ENCODE assay signal across 27 cellular contexts in the genomic region with DNA sequence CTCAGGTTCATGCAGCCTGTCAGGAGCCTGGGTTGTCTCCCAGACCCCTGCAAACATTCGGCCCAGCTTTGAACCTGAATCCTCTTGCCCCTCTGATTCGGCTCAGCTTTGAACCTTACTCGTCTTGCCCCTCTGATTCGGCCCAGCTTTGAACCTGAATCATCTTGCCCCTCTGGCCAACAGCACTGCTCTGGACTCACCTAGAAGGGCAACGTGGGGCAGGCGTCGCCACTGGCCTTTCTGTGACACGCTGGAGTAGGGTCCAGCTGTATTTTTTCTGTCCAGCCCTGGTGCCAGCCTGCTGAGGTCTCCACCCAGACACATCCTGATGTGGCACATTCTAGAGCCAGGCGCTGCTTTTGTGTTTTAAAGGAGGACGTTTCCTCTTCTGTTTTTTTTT. TPM values are rescaled to one million over a fixed set of nuclear protein-coding genes. Genes with fewer than 3 reads are reported as not detected.
A peak's percentile ranks its signal among the peaks of the same experiment; 100 is the strongest.
DNase-seq lines count a peak whose midpoint lies in the region; TF ChIP-seq lines count a peak whose summit lies in the region.
"Had no signal": no experiment of that assay in that cellular context is flagged by ENCODE, and none has a peak within 500 bp of the region (broad histone marks: within the 10 kb centered on the region; RNA-seq: fewer than 3 reads in every experiment).

No MANE protein-coding gene starts in this region.

- H3K79me2 ChIP-seq in mammary epithelial cell (ENCODE audit: insufficient read depth, low read length) (no peaks in the 10 kb centered on the region), parathyroid adenoma (no peaks in the 10 kb centered on the region)

- BruUV-seq in mammary epithelial cell (replicated peaks; lab: Mats Ljungman, UMichigan), result no TSS peak

- H3K4me1 ChIP-seq in breast epithelium, result peaks cover 0 to 8% of the 10 kb centered on the region in 2 donors
- H3K4me1 ChIP-seq in mammary epithelial cell (ENCODE audit: insufficient read depth, low read length), result no peaks in the 10 kb centered on the region
- peaks cover 0 to 9% of the 10 kb centered on the region in 2 donors for H3K4me1 ChIP-seq in right atrium auricular region
- peaks cover 20% of the 10 kb centered on the region for H3K4me1 ChIP-seq in parathyroid adenoma
- no peaks in the 10 kb centered on the region for H3K4me1 ChIP-seq in uterus
- H3K4me1 ChIP-seq: ascending aorta, gastroesophageal sphincter, tibial nerve had no signal

- H3K9me3 ChIP-seq in breast epithelium (no peaks in the 10 kb centered on the region), mammary epithelial cell (replicated peaks; ENCODE audit: insufficient read depth, low read length) (no peaks in the 10 kb centered on the region), right atrium auricular region (no peaks in the 10 kb centered on the region), parathyroid adenoma (ENCODE audit: control insufficient read depth, low read length) (no peaks in the 10 kb centered on the region), uterus (no peaks in the 10 kb centered on the region)
- H3K9me3 ChIP-seq: ascending aorta, gastroesophageal sphincter, MG63 had no signal

- in situ Hi-C loops in mammary epithelial cell (cut with MboI; ENCODE audit: low sequenced_read_pairs in 2 of 2), result no loop called here

- intact Hi-C loops in breast epithelium (cut with DNase I; ENCODE audit: low total_unique reads) (no loop called here), mammary epithelial cell (cut with micrococcal nuclease) (no loop called here), uterus (cut with DNase I; ENCODE audit: low total_unique reads) (no loop called here)

- H3K4me3 ChIP-seq in breast epithelium (no peak overlapping the region), mammary epithelial cell (replicated peaks in 1 of 3; ENCODE audit: insufficient read depth in 1 of 3, low read depth in 2 of 3, low read length in 3 of 3) (no peak overlapping the region), right atrium auricular region (no peak overlapping the region), parathyroid adenoma (ENCODE audit: low read depth, low read length) (no peak overlapping the region), uterus (no peak overlapping the region)
- H3K4me3 ChIP-seq: ascending aorta, gastroesophageal sphincter, MG63, skin epidermis, tibial nerve had no signal

- H3K27me3 ChIP-seq in breast epithelium, result no peaks in the 10 kb centered on the region
- H3K27me3 ChIP-seq in mammary epithelial cell (ENCODE audit: insufficient read depth, low read length), result peaks cover 2% of the 10 kb centered on the region
- no peaks in the 10 kb centered on the region for H3K27me3 ChIP-seq in right atrium auricular region
- H3K27me3 ChIP-seq in parathyroid adenoma (ENCODE audit: control insufficient read depth, insufficient read depth, low read length), result no peaks in the 10 kb centered on the region
- no peaks in the 10 kb centered on the region for H3K27me3 ChIP-seq in uterus
- H3K27me3 ChIP-seq: ascending aorta, gastroesophageal sphincter, tibial nerve had no signal

- TF ChIP-seq CTCF in breast epithelium (IDR thresholded peaks at IDR 0.05), result no peak
- no peak for TF ChIP-seq CTCF in mammary epithelial cell (conservative IDR thresholded peaks at IDR 0.05 in 1 of 2, IDR thresholded peaks at IDR 0.05 in 1 of 2; ENCODE audit: extremely low read depth in 1 of 2, insufficient read depth in 1 of 2, low read depth in 1 of 2, low read length in 2 of 2)
- no peak for TF ChIP-seq CTCF in right atrium auricular region (IDR thresholded peaks at IDR 0.05)
- TF ChIP-seq CTCF in parathyroid adenoma (IDR thresholded peaks at IDR 0.05), result no peak
- no peak for TF ChIP-seq CTCF in uterus (IDR thresholded peaks at IDR 0.05)

- 76% methylated on average over 7 of the region's 10 CpGs for WGBS in mammary epithelial cell (ENCODE audit: low coverage, missing lambda C conversion rate)

- DNase-seq in breast epithelium (ENCODE audit: low spot score in 2 of 2) (no peak), mammary epithelial cell (no peak), right atrium auricular region (ENCODE audit: low spot score) (peak; percentile 56), uterus (peak in 1 of 2 donors; percentile 28), dermis blood vessel endothelial cell (no peak), NCI-H2171 (lab: John Stamatoyannopoulos, UW) (no peak)
- no peak for DNase-seq in activated effector memory CD4-positive, alpha-beta T cell treated with anti-CD3 and anti-CD28 coated beads, Interleukin-2, amount 50 U/mL, for 16 hours
- DNase-seq: 8988T; activated CD4-positive, alpha-beta T cell treated with anti-CD3 and anti-CD28 coated beads for 1 hour; activated CD8-positive, alpha-beta memory T cell treated with anti-CD3 and anti-CD28 coated beads for 24 hours; activated T-cell treated with anti-CD3 and anti-CD28 coated beads, Interleukin-2, amount 50 U/mL, for 72 hours; AML-193; cerebellar nuclear complex; DMS79; effector CD4-positive, alpha-beta T cell; H9; kidney; MG63; NCI-H1417 treated with DMSO at 0.1 percent for 48 hours; NCI-H510A treated with DMSO at 0.1 percent for 48 hours; stimulated activated naive B cell treated with anti-CD40 and anti-IgM and Interleukin-4, amounts not matched to agents 10 μg/mL and 1 μg/mL and 100 μg/mL, for 72 hours; T1000 had no signal

- no peak overlapping the region for H2AFZ ChIP-seq in mammary epithelial cell (ENCODE audit: low read depth, low read length)
- peak overlapping the region; percentile 28 for H2AFZ ChIP-seq in parathyroid adenoma

- no peak for TF ChIP-seq POLR2A in breast epithelium (IDR thresholded peaks at IDR 0.05)
- TF ChIP-seq POLR2A in uterus (IDR thresholded peaks at IDR 0.05), result no peak

- no peak overlapping the region for H3K9ac ChIP-seq in mammary epithelial cell (ENCODE audit: insufficient read depth, low read length)
- no peak overlapping the region for H3K9ac ChIP-seq in parathyroid adenoma

- H3K4me2 ChIP-seq in mammary epithelial cell (ENCODE audit: insufficient read depth, low read depth, low read length), result no peak overlapping the region
- no peak overlapping the region for H3K4me2 ChIP-seq in parathyroid adenoma (ENCODE audit: low read length)

- CTCF ChIA-PET in mammary epithelial cell (lab: Charles Lee; ENCODE audit: low non-redundant PET), result no interaction called here

- dilution Hi-C loops in mammary epithelial cell (cut with HindIII; ENCODE audit: low sequenced_read_pairs), result no loop called here

- H4K20me1 ChIP-seq in mammary epithelial cell (ENCODE audit: insufficient read depth, low read length), result no peaks in the 10 kb centered on the region

- H3K27ac ChIP-seq in breast epithelium (peak overlapping the region; percentile 70 to 71), mammary epithelial cell (ENCODE audit: insufficient read depth, low read depth, low read length) (no peak overlapping the region), right atrium auricular region (peak overlapping the region; percentile 9 to 62), parathyroid adenoma (no peak overlapping the region), uterus (peak overlapping the region; percentile 36 to 39)
- H3K27ac ChIP-seq: ascending aorta had no signal

- H3K36me3 ChIP-seq in breast epithelium, result no peaks in the 10 kb centered on the region
- no peaks in the 10 kb centered on the region for H3K36me3 ChIP-seq in mammary epithelial cell (ENCODE audit: insufficient read depth, low read length)
- no peaks in the 10 kb centered on the region for H3K36me3 ChIP-seq in right atrium auricular region
- no peaks in the 10 kb centered on the region for H3K36me3 ChIP-seq in parathyroid adenoma (ENCODE audit: control insufficient read depth, insufficient read depth, low read length)
- H3K36me3 ChIP-seq in uterus, result no peaks in the 10 kb centered on the region
- H3K36me3 ChIP-seq: ascending aorta, gastroesophageal sphincter, MG63, tibial nerve had no signal

RNA-seq across cellular contexts. Expression of a gene that starts 15.3 kb away (rescaled TPM):
- 10 to 100 TPM; 36.4 to 71.7 (median 49.9) TPM for total RNA-seq in breast epithelium
- total RNA-seq in mammary epithelial cell, result 10 to 100 TPM; 29.1 to 44.5 TPM
- polyA plus RNA-seq in mammary epithelial cell, result 12.0 TPM
- polyA minus RNA-seq in mammary epithelial cell, result 9.6 TPM
- total RNA-seq in right atrium auricular region, result 100 to 1,000 TPM in 1 of 2 donors, 10 to 100 TPM in 1; 79.5 to 127 TPM
- 10 to 100 TPM in 3 of 4 donors, 1 to 10 TPM in 1; 7.2 to 24.1 (median 18.9) TPM for total RNA-seq in uterus
- 16.8 and 18.0 TPM in 2 replicates for total RNA-seq in dermis blood vessel endothelial cell

Comparison
In these comparisons a context has a peak if more than half of its experiments do, and no peak if none do; other contexts are left out.
1. H3K27ac ChIP-seq: peak in breast epithelium (2 of 2), right atrium auricular region (2 of 2) and uterus (2 of 2); none in mammary epithelial cell (single experiment) and parathyroid adenoma (single experiment).